23 cellular contexts compared by ENCODE assay signal in the genomic region with DNA sequence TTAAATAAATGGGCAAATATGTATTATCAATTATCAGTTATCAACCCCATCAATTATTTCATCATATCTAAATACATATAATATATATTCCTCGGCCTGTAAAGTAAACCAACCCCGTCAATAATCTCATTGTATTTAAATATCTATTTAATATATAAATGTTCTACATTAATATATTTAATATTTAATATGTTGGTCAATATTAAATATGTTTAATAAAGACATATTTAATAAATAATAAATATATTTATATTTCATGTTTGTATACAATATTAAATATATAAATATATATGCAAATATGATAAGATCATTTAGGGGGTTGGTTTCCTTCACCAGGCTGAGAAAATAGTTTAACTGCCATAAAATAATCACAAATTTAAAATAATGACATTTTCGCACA. TPM values are rescaled to one million over a fixed set of nuclear protein-coding genes. Genes with fewer than 3 reads are reported as not detected.
"Had no signal": no experiment of that assay in that cellular context is flagged by ENCODE, and none has a peak within 500 bp of the region (broad histone marks: within the 10 kb centered on the region; RNA-seq: fewer than 3 reads in every experiment).

No MANE protein-coding gene starts in this region.

- H3K4me3 ChIP-seq: K562, SJCRH30 had no signal

- H3K27me3 Mint-ChIP-seq: IgD-negative memory B cell had no signal

- H3K9me3 ChIP-seq: SJCRH30 had no signal

- H3K27me3 ChIP-seq: SJCRH30 had no signal

- FAIRE-seq: HTR-8/SVneo, K562 had no signal

- DNase-seq: Kasumi-1, MM.1S, NCI-H1092 treated with DMSO at 0.1 percent for 48 hours, NCI-H1436, NCI-H187, NCI-H2029, NCI-H2081 treated with DMSO at 0.1 percent for 48 hours, NCI-H2171, NCI-H226, NCI-H446, NCI-H510A, NCI-H524 treated with DMSO at 0.1 percent for 48 hours, NCI-H69, NCI-H774, SHP77, SJCRH30 had no signal

- H3K9ac ChIP-seq: KMS-11 had no signal

- H3K4me1 ChIP-seq: SJCRH30 had no signal

- ATAC-seq: K562, SK-N-SH treated with all-trans-retinoic acid at 6 μM for 48 hours had no signal

- H3K4me3 Mint-ChIP-seq: IgD-negative memory B cell had no signal

- H3K27ac ChIP-seq: HL-60, KMS-11, RWPE1, SJCRH30 had no signal

- H3K36me3 ChIP-seq: SJCRH30 had no signal

- H3K27ac Mint-ChIP-seq: IgD-negative memory B cell had no signal

RNA-seq across cellular contexts. Expression of gene TMEM144, which starts 6.4 kb away (rescaled TPM):
- polyA plus RNA-seq: IgD-negative memory B cell had no signal
